Comparison of ENCODE assay signal across 9 cellular contexts in the genomic region with DNA sequence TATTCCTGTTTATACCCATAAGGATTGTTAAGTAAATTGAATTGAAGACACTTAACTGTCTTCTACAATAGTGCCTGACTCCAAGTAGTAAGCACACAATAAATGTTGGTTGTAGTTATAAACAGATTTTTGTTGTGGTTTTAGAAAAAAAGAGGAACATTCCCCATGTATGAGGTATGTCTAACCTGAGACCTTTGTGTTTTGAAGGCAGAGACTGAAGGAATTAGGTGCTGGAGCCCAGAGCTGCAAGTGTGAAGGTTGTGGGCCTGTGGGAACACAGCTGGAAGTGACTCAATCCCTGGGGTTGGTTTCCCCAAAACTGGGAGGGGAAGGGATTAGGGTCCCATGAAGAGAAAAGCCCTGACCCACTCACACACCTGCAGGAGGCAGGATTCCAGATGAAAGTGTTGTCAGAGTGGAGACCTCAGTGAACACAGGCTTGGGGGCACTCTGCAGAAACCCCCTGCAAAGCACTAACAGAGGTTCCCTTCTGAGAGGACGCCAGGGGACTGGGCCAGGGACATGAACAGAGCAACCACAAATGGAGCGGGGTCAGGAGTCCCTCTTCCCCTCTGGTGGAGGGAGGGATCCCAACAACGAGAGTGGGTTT.
DNase-seq lines count a peak whose midpoint lies in the region; ATAC-seq and TF ChIP-seq lines count a peak whose summit lies in the region.
"Had no signal": no experiment of that assay in that cellular context is flagged by ENCODE, and none has a peak within 500 bp of the region (broad histone marks: within the 10 kb centered on the region; RNA-seq: fewer than 3 reads in every experiment).

No MANE protein-coding gene starts in this region.

- no peak overlapping the region for H3K27ac Mint-ChIP-seq in activated CD8-positive, alpha-beta memory T cell treated with anti-CD3 and anti-CD28 coated beads, Interleukin-2, amount 10 ng/mL, durations not matched to agents 7 days and 5 days
- H3K27ac Mint-ChIP-seq in activated CD8-positive, alpha-beta T cell treated with anti-CD3 and anti-CD28 coated beads, Interleukin-2, amount 10 ng/mL, durations not matched to agents 7 days and 5 days: no peak overlapping the region

- intact Hi-C loops in spleen (cut with DNase I; ENCODE audit: low total_unique reads): no loop called here

- H3K4me1 ChIP-seq in thymus (ENCODE audit: control insufficient read depth, insufficient read depth, low read length) (peaks cover 7% of the 10 kb centered on the region), spleen (peaks cover 45 to 92% (median 72%) of the 10 kb centered on the region in 6 donors)

- peaks cover 60% of the 10 kb centered on the region for H3K4me1 Mint-ChIP-seq in activated CD8-positive, alpha-beta memory T cell treated with anti-CD3 and anti-CD28 coated beads, Interleukin-2, amount 10 ng/mL, durations not matched to agents 7 days and 5 days
- peaks cover 35% of the 10 kb centered on the region for H3K4me1 Mint-ChIP-seq in activated CD8-positive, alpha-beta T cell treated with anti-CD3 and anti-CD28 coated beads, Interleukin-2, amount 10 ng/mL, durations not matched to agents 7 days and 5 days (ENCODE audit: low read depth)

- peaks cover 22% of the 10 kb centered on the region for H3K36me3 Mint-ChIP-seq in activated CD8-positive, alpha-beta memory T cell treated with anti-CD3 and anti-CD28 coated beads, Interleukin-2, amount 10 ng/mL, durations not matched to agents 7 days and 5 days
- peaks cover 16% of the 10 kb centered on the region for H3K36me3 Mint-ChIP-seq in activated CD8-positive, alpha-beta T cell treated with anti-CD3 and anti-CD28 coated beads, Interleukin-2, amount 10 ng/mL, durations not matched to agents 7 days and 5 days (ENCODE audit: low read depth)

- peak; percentile 48 for DNase-seq in activated CD8-positive, alpha-beta memory T cell treated with anti-CD3 and anti-CD28 coated beads, Interleukin-2, amount 50 U/mL, for 48 hours
- DNase-seq in activated CD8-positive, alpha-beta memory T cell treated with anti-CD3 and anti-CD28 coated beads, Interleukin-2, amount 10 ng/mL, durations not matched to agents 7 days and 5 days: no peak
- peak; percentile 18 for DNase-seq in activated CD8-positive, alpha-beta T cell treated with anti-CD3 and anti-CD28 coated beads, Interleukin-2, amount 10 ng/mL, durations not matched to agents 7 days and 5 days
- peak; percentile 39 for DNase-seq in fibroblast of pulmonary artery (ENCODE audit: low read depth)
- DNase-seq in spleen: no peak
- DNase-seq in stimulated activated CD4-positive, alpha-beta T cell treated with anti-CD3 and anti-CD28 coated beads, Interleukin-15, amount 100 ng/mL, for 24 hours: no peak
- DNase-seq in COR-L47 (lab: John Stamatoyannopoulos, UW): no peak
- DNase-seq: ACHN had no signal

- no peak for ATAC-seq in activated CD8-positive, alpha-beta memory T cell treated with anti-CD3 and anti-CD28 coated beads, Interleukin-2, amount 10 ng/mL, durations not matched to agents 7 days and 5 days
- ATAC-seq in activated CD8-positive, alpha-beta T cell treated with anti-CD3 and anti-CD28 coated beads, Interleukin-2, amount 10 ng/mL, durations not matched to agents 7 days and 5 days: no peak

- no peaks in the 10 kb centered on the region for H3K36me3 ChIP-seq in thymus (ENCODE audit: control insufficient read depth, insufficient read depth)
- H3K36me3 ChIP-seq in spleen: peaks cover 0 to 33% (median 0%) of the 10 kb centered on the region in 6 donors

- H3K4me3 ChIP-seq in fibroblast of pulmonary artery (replicated peaks; ENCODE audit: low read depth, low read length) (no peak overlapping the region), thymus (ENCODE audit: low read length) (no peak overlapping the region), spleen (no peak overlapping the region)

- no peaks in the 10 kb centered on the region for H3K27me3 Mint-ChIP-seq in activated CD8-positive, alpha-beta memory T cell treated with anti-CD3 and anti-CD28 coated beads, Interleukin-2, amount 10 ng/mL, durations not matched to agents 7 days and 5 days
- H3K27me3 Mint-ChIP-seq in activated CD8-positive, alpha-beta T cell treated with anti-CD3 and anti-CD28 coated beads, Interleukin-2, amount 10 ng/mL, durations not matched to agents 7 days and 5 days (ENCODE audit: low read depth): no peaks in the 10 kb centered on the region

- TF ChIP-seq CTCF in fibroblast of pulmonary artery (IDR thresholded peaks at IDR 0.05; ENCODE audit: low read length, missing control alignments): no peak
- TF ChIP-seq CTCF in spleen (IDR thresholded peaks at IDR 0.05 in 8 of 11, conservative IDR thresholded peaks at IDR 0.05 in 3 of 11): no peak

- 67% methylated on average over 3 of the region's 3 CpGs for WGBS in thymus
- 63 to 82% (median 75%) methylated on average over 3 of the region's 3 CpGs for WGBS in spleen, 5 donors

- CTCF ChIA-PET in activated CD8-positive, alpha-beta memory T cell treated with anti-CD3 and anti-CD28 coated beads, Interleukin-2, amount 10 ng/mL, durations not matched to agents 7 days and 5 days (lab: Charles Lee): interaction anchor here (6.9 kb wide), 1 partner anchor 17 kb away, joined by 41 read pairs; no protein-coding TSS in a partner anchor
- CTCF ChIA-PET in activated CD8-positive, alpha-beta T cell treated with anti-CD3 and anti-CD28 coated beads, Interleukin-2, amount 10 ng/mL, durations not matched to agents 7 days and 5 days (lab: Charles Lee): interaction anchor here (1.1 to 6.5 kb wide), 7 partner anchors 9 to 102 kb away, joined by 3 to 46 read pairs (median 6); no protein-coding TSS in a partner anchor

- H3K9me3 ChIP-seq in thymus (ENCODE audit: control insufficient read depth) (no peaks in the 10 kb centered on the region), spleen (peaks cover 0 to 10% (median 3%) of the 10 kb centered on the region in 8 donors)

- POLR2A ChIA-PET in activated CD8-positive, alpha-beta T cell treated with anti-CD3 and anti-CD28 coated beads, Interleukin-2, amount 10 ng/mL, durations not matched to agents 7 days and 5 days (lab: Charles Lee): no interaction called here

- TF ChIP-seq POLR2A in spleen (IDR thresholded peaks at IDR 0.05): no peak

- H3K27ac ChIP-seq in thymus (ENCODE audit: low read depth) (peak overlapping the region; percentile 33), spleen (peak overlapping the region in 3 of 8 donors; percentile 0 to 6 (median 3))

- peaks cover 6% of the 10 kb centered on the region for H3K9me3 Mint-ChIP-seq in activated CD8-positive, alpha-beta memory T cell treated with anti-CD3 and anti-CD28 coated beads, Interleukin-2, amount 10 ng/mL, durations not matched to agents 7 days and 5 days (ENCODE audit: low read depth)
- H3K9me3 Mint-ChIP-seq in activated CD8-positive, alpha-beta T cell treated with anti-CD3 and anti-CD28 coated beads, Interleukin-2, amount 10 ng/mL, durations not matched to agents 7 days and 5 days (ENCODE audit: insufficient read depth): peaks cover 16% of the 10 kb centered on the region

- H3K27me3 ChIP-seq in thymus (ENCODE audit: control insufficient read depth, insufficient read depth) (no peaks in the 10 kb centered on the region), spleen (replicated peaks in 1 of 7) (no peaks in the 10 kb centered on the region)

- H3K4me3 Mint-ChIP-seq in activated CD8-positive, alpha-beta memory T cell treated with anti-CD3 and anti-CD28 coated beads, Interleukin-2, amount 10 ng/mL, durations not matched to agents 7 days and 5 days: no peak overlapping the region
- H3K4me3 Mint-ChIP-seq in activated CD8-positive, alpha-beta T cell treated with anti-CD3 and anti-CD28 coated beads, Interleukin-2, amount 10 ng/mL, durations not matched to agents 7 days and 5 days: no peak overlapping the region

Comparison
In these comparisons a context has a peak if more than half of its experiments do, and no peak if none do; other contexts are left out.
1. DNase-seq: peak in activated CD8-positive, alpha-beta memory T cell treated with anti-CD3 and anti-CD28 coated beads, Interleukin-2, amount 50 U/mL, for 48 hours (single experiment), activated CD8-positive, alpha-beta T cell treated with anti-CD3 and anti-CD28 coated beads, Interleukin-2, amount 10 ng/mL, durations not matched to agents 7 days and 5 days (single experiment) and fibroblast of pulmonary artery (single experiment); none in activated CD8-positive, alpha-beta memory T cell treated with anti-CD3 and anti-CD28 coated beads, Interleukin-2, amount 10 ng/mL, durations not matched to agents 7 days and 5 days (single experiment), spleen (single experiment), stimulated activated CD4-positive, alpha-beta T cell treated with anti-CD3 and anti-CD28 coated beads, Interleukin-15, amount 100 ng/mL, for 24 hours (single experiment) and COR-L47 (single experiment).